In genomic region chr18:67525328-67526110, GRCh38 we compare ENCODE assay signal across 8 cellular contexts. TPM values are rescaled to one million over a fixed set of nuclear protein-coding genes. Genes with fewer than 3 reads are reported as not detected.
DNase-seq lines count a peak whose midpoint lies in the region; ATAC-seq and TF ChIP-seq lines count a peak whose summit lies in the region.

No MANE protein-coding gene starts in this region.

- H3K27me3 ChIP-seq in kidney epithelial cell (ENCODE audit: control insufficient read depth, insufficient read depth, low read length): no peaks in the 10 kb centered on the region
- H3K27me3 ChIP-seq in subcutaneous abdominal adipose tissue (ENCODE audit: control insufficient read depth in 5 of 5, insufficient read depth in 4 of 5, low read length in 5 of 5): no peaks in the 10 kb centered on the region

- H3K4me1 ChIP-seq in subcutaneous abdominal adipose tissue (ENCODE audit: control insufficient read depth in 5 of 5, insufficient read depth in 5 of 5, low read length in 5 of 5): peaks cover 5 to 26% (median 19%) of the 10 kb centered on the region in 5 donors

- no peak overlapping the region for H3K9ac ChIP-seq in subcutaneous abdominal adipose tissue (ENCODE audit: low read length in 5 of 5)

- no peaks in the 10 kb centered on the region for H3K9me3 ChIP-seq in subcutaneous abdominal adipose tissue (ENCODE audit: control insufficient read depth in 5 of 5, low read length in 5 of 5)

- H3K4me3 ChIP-seq in cardiac fibroblast (replicated peaks in 1 of 2; ENCODE audit: low read depth in 2 of 2, low read length in 2 of 2): no peak overlapping the region
- no peak overlapping the region for H3K4me3 ChIP-seq in kidney epithelial cell (ENCODE audit: low read depth, low read length)
- no peak overlapping the region for H3K4me3 ChIP-seq in subcutaneous abdominal adipose tissue (ENCODE audit: low read depth in 1 of 5, low read length in 5 of 5)

- ATAC-seq in HG03442 (IDR thresholded peaks at IDR 0.05; ENCODE audit: unreplicated experiment): no peak

- peak overlapping the region; percentile 66 for H3K27ac ChIP-seq in subcutaneous abdominal adipose tissue (ENCODE audit: low read depth, low read length)

- H3K36me3 ChIP-seq in kidney epithelial cell (ENCODE audit: control insufficient read depth, insufficient read depth, low read length) (no peaks in the 10 kb centered on the region), subcutaneous abdominal adipose tissue (ENCODE audit: control insufficient read depth in 5 of 5, insufficient read depth in 5 of 5, low read length in 5 of 5) (no peaks in the 10 kb centered on the region)

- DNase-seq in HS-27A (ENCODE audit: low read depth) (peak; percentile 77), cardiac fibroblast (ENCODE audit: low read depth in 2 of 2) (peak; percentile 99), kidney epithelial cell (ENCODE audit: low read depth) (peak; percentile 94), AML-193 (lab: John Stamatoyannopoulos, UW) (no peak), epidermal melanocyte (ENCODE audit: insufficient read length, low spot score) (no peak)
- DNase-seq in stimulated activated CD4-positive, alpha-beta T cell treated with anti-CD3 and anti-CD28 coated beads, Interleukin-1b, Interleukin-23, amount 100 ng/mL, for 48 hours: no peak

- TF ChIP-seq CTCF in cardiac fibroblast (IDR thresholded peaks at IDR 0.05; ENCODE audit: low read depth, low read length) (no peak), kidney epithelial cell (IDR thresholded peaks at IDR 0.05; ENCODE audit: insufficient read depth, low read length, poor library complexity, severe bottlenecking) (no peak)

RNA-seq across cellular contexts. Expression of gene DSEL, which starts 9.0 kb away (rescaled TPM):
- 7.1 TPM in 2 replicates for total RNA-seq in kidney epithelial cell

Comparison
In these comparisons a context has a peak if more than half of its experiments do, and no peak if none do; other contexts are left out.
1. DNase-seq: peak in HS-27A (single experiment), cardiac fibroblast (2 of 2) and kidney epithelial cell (single experiment); none in stimulated activated CD4-positive, alpha-beta T cell treated with anti-CD3 and anti-CD28 coated beads, Interleukin-1b, Interleukin-23, amount 100 ng/mL, for 48 hours (single experiment), AML-193 (0 of 2) and epidermal melanocyte (single experiment).